In genomic region chr2:18230668-18231067, GRCh38 we compare ENCODE assay signal across 6 cellular contexts.
"Had no signal": no experiment of that assay in that cellular context is flagged by ENCODE, and none has a peak within 500 bp of the region (broad histone marks: within the 10 kb centered on the region; RNA-seq: fewer than 3 reads in every experiment).

No MANE protein-coding gene starts in this region.

- H3K4me3 ChIP-seq: K562 had no signal

- FAIRE-seq: HTR-8/SVneo, K562 had no signal

- H3K27ac ChIP-seq: HL-60 had no signal

- ATAC-seq: K562 had no signal

- DNase-seq: IMR-90, KBM-7, KG1 had no signal
